In the genomic region with DNA sequence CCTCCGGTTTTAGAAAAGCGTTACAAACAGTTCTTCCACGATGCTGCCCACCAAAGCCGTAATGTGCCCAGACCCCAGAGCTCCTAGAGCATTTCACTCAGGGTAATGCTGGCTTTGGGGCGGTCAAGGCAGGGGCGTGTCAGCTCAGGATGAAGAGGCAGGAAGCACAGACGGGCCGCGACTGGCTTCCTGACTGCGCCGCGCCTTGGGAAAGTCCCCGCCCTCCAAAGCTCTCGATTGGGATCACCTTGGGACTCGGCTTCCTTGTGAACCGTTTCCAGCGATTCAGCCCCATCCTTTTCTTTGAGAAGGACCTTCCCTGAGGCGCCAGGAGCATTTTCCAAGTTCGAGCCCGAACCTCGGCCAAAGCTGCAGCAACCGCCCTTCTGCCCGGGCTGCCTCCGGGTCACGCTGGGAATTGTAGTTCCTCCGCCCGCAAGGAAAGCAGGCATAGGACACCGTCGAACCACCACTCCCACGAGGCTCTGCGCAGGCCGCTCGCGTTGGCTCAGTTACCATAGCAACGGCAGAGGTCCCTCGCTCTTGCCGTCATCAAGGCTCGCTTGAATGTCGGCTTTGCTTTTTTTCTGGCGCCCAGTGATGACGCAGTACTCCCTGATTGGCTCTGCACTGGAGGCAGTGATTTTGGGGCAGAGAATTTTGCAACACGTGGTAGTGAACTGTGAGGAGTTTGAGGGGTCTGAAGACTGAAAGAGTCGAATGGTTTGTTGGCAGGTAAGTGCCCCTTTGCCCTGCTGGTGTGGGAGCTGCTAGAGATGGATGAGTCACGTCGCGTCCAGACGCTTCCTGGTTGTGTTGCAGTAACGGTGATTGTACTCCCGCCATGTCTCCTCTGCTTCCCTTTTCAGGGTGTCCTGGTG, we compare ENCODE assay signal across 1 cellular context.
TF ChIP-seq lines count a peak whose summit lies in the region.

A gene with protein sequence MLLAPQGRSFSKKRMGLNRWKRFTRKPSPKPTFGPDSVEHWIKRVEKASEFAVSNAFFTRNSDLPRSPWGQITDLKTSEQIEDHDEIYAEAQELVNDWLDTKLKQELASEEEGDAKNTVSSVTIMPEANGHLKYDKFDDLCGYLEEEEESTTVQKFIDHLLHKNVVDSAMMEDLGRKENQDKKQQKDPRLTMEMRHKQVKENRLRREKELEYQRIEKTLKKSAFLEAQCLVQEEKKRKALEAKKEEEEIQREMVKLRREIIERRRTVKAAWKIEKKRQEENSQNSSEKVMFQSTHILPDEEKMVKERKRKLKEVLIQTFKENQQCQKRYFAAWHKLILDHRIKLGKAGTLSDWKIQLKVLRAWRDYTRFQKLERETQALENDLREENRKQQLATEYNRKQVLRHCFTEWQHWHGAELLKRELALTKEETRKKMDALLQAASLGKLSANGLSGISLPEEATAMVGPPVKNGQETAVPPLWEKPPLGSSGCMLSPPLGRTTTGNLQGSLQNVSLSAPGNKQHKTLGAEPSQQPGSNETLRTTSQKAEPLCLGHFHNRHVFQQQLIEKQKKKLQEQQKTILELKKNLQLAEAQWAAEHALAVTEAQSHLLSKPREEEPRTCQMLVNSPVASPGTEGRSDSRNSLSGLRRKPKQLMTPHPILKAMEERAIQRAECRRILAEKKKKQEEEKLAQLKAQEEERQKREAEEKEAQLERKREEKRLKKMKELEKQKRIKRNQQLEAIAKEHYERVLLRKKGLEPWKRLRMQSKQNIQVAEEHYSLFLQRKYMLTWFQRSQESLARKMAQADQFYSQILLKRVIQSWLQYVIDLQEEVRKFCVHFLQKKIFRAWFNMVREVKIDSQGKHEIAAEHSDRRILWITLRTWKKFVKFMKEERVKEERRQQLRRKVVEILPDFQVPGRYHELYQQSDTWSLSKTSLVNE (minus strand): TSS at position 397 of the 881 bp plus-strand sequence. CDS start 60 bp downstream, at position 337.
A gene (plus strand): TSS at position 608 of the 881 bp plus-strand sequence. CDS start 8,521 bp downstream, outside the sequence.

TF ChIP-seq in GM12878, 131 proteins besides CTCF, POLR2A, EP300 and RAD21 (continued from another document):
- TF ChIP-seq CBFB (IDR thresholded peaks at IDR 0.05; ENCODE audit: low read depth) (no peak), FOXK2 (IDR thresholded peaks at IDR 0.05) (no peak), NR2C1 (IDR thresholded peaks at IDR 0.05) (peak; percentile 81), LARP7 (IDR thresholded peaks at IDR 0.05) (peak; percentile 89)
